ENCODE assay signal across 1 cellular context in the genomic region with DNA sequence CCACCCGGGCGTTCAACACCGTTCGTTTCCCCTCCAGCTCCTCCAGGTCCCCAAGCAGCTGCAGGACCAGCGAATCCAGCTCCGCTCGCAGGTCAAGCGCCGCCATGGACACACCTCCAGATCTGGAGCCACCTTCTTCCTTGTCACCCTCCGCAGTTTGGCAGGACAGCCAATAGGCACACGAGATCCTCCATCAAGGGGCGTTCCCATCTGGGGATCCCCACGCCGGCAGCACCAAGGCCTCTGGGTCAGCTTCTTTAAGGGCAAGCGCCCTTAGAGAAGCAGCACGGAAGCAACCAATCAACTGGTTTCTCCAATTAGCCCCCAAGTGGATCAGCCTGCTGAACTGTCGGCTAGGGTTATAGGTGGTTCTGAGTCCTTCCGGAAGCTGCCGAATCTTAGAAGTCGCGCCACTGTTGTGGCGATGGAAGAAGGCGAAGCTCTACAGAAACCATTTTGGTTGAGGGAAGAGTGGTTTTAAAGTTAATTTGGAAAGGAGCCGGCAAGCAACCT.
TF ChIP-seq lines count a peak whose summit lies in the region.

No MANE protein-coding gene starts in this region.

TF ChIP-seq in HepG2, 621 proteins besides CTCF, POLR2A, EP300 and RAD21 (continued from another document and continues in another):
- TF ChIP-seq, protein P1, sequence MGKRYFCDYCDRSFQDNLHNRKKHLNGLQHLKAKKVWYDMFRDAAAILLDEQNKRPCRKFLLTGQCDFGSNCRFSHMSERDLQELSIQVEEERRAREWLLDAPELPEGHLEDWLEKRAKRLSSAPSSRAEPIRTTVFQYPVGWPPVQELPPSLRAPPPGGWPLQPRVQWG (CRISPR knock-in tag; IDR thresholded peaks at IDR 0.05; ENCODE audit: borderline replicate concordance, low read depth), result no peak
- TF ChIP-seq AGO2 (optimal IDR thresholded peaks at IDR 0.05; ENCODE audit: low read depth, low read length) (peak; percentile 41), ISL2 (CRISPR knock-in tag; IDR thresholded peaks at IDR 0.05) (no peak), ZNF460 (CRISPR knock-in tag; IDR thresholded peaks at IDR 0.05; ENCODE audit: borderline replicate concordance) (no peak), ZNF441 (CRISPR knock-in tag; IDR thresholded peaks at IDR 0.05; ENCODE audit: borderline replicate concordance) (0 out of 2 replicates have a peak, but pooled peaks have one; percentile 67), IRF2 (CRISPR knock-in tag; IDR thresholded peaks at IDR 0.05) (peak; percentile 10; the same call in 1 of the 2 replicates), ZNF124 (CRISPR knock-in tag; IDR thresholded peaks at IDR 0.05) (0 out of 2 replicates have a peak, but pooled peaks have one; percentile 52), HDAC1 (CRISPR knock-in tag; IDR thresholded peaks at IDR 0.05) (peak; percentile 55), ZNF44 (CRISPR knock-in tag; IDR thresholded peaks at IDR 0.05) (no peak), SMARCC2 (IDR thresholded peaks at IDR 0.05) (no peak), ZNF644 (CRISPR knock-in tag; IDR thresholded peaks at IDR 0.05; ENCODE audit: low read depth) (no peak), GATA4 (IDR thresholded peaks at IDR 0.05; ENCODE audit: borderline replicate concordance, low read depth) (peak; percentile 67; the same call in 1 of the 2 replicates), FOXJ3 (CRISPR knock-in tag; IDR thresholded peaks at IDR 0.05; ENCODE audit: borderline replicate concordance) (no peak), HMG20B (CRISPR knock-in tag; conservative IDR thresholded peaks at IDR 0.05) (no peak; the same call in 1 of the 2 replicates), U2AF2 (IDR thresholded peaks at IDR 0.05; ENCODE audit: low read depth, low read length) (no peak), CC2D1A (CRISPR knock-in tag; IDR thresholded peaks at IDR 0.05) (peak; percentile 81; the same call in 1 of the 2 replicates), ELF1 (CRISPR knock-in tag; IDR thresholded peaks at IDR 0.05) (no peak; the same call in 1 of the 2 replicates), ZNF75D (CRISPR knock-in tag; IDR thresholded peaks at IDR 0.05; ENCODE audit: borderline replicate concordance) (no peak)
- TF ChIP-seq, protein P2, sequence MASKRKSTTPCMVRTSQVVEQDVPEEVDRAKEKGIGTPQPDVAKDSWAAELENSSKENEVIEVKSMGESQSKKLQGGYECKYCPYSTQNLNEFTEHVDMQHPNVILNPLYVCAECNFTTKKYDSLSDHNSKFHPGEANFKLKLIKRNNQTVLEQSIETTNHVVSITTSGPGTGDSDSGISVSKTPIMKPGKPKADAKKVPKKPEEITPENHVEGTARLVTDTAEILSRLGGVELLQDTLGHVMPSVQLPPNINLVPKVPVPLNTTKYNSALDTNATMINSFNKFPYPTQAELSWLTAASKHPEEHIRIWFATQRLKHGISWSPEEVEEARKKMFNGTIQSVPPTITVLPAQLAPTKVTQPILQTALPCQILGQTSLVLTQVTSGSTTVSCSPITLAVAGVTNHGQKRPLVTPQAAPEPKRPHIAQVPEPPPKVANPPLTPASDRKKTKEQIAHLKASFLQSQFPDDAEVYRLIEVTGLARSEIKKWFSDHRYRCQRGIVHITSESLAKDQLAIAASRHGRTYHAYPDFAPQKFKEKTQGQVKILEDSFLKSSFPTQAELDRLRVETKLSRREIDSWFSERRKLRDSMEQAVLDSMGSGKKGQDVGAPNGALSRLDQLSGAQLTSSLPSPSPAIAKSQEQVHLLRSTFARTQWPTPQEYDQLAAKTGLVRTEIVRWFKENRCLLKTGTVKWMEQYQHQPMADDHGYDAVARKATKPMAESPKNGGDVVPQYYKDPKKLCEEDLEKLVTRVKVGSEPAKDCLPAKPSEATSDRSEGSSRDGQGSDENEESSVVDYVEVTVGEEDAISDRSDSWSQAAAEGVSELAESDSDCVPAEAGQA (IDR thresholded peaks at IDR 0.05; ENCODE audit: low read depth), result peak; percentile 63
- TF ChIP-seq, protein P2 (CRISPR knock-in tag; IDR thresholded peaks at IDR 0.05; ENCODE audit: borderline replicate concordance), result no peak
- TF ChIP-seq, protein P3, sequence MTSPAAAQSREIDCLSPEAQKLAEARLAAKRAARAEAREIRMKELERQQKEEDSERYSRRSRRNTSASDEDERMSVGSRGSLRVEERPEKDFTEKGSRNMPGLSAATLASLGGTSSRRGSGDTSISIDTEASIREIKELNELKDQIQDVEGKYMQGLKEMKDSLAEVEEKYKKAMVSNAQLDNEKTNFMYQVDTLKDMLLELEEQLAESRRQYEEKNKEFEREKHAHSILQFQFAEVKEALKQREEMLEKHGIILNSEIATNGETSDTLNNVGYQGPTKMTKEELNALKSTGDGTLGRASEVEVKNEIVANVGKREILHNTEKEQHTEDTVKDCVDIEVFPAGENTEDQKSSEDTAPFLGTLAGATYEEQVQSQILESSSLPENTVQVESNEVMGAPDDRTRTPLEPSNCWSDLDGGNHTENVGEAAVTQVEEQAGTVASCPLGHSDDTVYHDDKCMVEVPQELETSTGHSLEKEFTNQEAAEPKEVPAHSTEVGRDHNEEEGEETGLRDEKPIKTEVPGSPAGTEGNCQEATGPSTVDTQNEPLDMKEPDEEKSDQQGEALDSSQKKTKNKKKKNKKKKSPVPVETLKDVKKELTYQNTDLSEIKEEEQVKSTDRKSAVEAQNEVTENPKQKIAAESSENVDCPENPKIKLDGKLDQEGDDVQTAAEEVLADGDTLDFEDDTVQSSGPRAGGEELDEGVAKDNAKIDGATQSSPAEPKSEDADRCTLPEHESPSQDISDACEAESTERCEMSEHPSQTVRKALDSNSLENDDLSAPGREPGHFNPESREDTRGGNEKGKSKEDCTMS (CRISPR knock-in tag; conservative IDR thresholded peaks at IDR 0.05), result no peak
- TF ChIP-seq, protein P4, sequence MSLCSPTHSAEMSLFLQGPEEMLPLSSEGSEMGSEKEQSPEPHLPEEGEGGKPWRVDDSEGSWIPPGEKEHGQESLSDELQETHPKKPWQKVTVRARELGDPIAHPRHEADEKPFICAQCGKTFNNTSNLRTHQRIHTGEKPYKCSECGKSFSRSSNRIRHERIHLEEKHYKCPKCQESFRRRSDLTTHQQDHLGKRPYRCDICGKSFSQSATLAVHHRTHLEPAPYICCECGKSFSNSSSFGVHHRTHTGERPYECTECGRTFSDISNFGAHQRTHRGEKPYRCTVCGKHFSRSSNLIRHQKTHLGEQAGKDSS (CRISPR knock-in tag; IDR thresholded peaks at IDR 0.05; ENCODE audit: borderline replicate concordance, low read depth), result no peak
- TF ChIP-seq, protein P5, sequence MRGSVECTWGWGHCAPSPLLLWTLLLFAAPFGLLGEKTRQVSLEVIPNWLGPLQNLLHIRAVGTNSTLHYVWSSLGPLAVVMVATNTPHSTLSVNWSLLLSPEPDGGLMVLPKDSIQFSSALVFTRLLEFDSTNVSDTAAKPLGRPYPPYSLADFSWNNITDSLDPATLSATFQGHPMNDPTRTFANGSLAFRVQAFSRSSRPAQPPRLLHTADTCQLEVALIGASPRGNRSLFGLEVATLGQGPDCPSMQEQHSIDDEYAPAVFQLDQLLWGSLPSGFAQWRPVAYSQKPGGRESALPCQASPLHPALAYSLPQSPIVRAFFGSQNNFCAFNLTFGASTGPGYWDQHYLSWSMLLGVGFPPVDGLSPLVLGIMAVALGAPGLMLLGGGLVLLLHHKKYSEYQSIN (CRISPR knock-in tag; IDR thresholded peaks at IDR 0.05; ENCODE audit: borderline replicate concordance), result no peak
- TF ChIP-seq, protein P6, sequence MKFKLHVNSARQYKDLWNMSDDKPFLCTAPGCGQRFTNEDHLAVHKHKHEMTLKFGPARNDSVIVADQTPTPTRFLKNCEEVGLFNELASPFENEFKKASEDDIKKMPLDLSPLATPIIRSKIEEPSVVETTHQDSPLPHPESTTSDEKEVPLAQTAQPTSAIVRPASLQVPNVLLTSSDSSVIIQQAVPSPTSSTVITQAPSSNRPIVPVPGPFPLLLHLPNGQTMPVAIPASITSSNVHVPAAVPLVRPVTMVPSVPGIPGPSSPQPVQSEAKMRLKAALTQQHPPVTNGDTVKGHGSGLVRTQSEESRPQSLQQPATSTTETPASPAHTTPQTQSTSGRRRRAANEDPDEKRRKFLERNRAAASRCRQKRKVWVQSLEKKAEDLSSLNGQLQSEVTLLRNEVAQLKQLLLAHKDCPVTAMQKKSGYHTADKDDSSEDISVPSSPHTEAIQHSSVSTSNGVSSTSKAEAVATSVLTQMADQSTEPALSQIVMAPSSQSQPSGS (CRISPR knock-in tag; IDR thresholded peaks at IDR 0.05), result peak; percentile 54; the same call in 1 of the 2 replicates
- TF ChIP-seq, protein P7, sequence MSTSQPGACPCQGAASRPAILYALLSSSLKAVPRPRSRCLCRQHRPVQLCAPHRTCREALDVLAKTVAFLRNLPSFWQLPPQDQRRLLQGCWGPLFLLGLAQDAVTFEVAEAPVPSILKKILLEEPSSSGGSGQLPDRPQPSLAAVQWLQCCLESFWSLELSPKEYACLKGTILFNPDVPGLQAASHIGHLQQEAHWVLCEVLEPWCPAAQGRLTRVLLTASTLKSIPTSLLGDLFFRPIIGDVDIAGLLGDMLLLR (CRISPR knock-in tag; IDR thresholded peaks at IDR 0.05), result no peak
- TF ChIP-seq, protein P8, sequence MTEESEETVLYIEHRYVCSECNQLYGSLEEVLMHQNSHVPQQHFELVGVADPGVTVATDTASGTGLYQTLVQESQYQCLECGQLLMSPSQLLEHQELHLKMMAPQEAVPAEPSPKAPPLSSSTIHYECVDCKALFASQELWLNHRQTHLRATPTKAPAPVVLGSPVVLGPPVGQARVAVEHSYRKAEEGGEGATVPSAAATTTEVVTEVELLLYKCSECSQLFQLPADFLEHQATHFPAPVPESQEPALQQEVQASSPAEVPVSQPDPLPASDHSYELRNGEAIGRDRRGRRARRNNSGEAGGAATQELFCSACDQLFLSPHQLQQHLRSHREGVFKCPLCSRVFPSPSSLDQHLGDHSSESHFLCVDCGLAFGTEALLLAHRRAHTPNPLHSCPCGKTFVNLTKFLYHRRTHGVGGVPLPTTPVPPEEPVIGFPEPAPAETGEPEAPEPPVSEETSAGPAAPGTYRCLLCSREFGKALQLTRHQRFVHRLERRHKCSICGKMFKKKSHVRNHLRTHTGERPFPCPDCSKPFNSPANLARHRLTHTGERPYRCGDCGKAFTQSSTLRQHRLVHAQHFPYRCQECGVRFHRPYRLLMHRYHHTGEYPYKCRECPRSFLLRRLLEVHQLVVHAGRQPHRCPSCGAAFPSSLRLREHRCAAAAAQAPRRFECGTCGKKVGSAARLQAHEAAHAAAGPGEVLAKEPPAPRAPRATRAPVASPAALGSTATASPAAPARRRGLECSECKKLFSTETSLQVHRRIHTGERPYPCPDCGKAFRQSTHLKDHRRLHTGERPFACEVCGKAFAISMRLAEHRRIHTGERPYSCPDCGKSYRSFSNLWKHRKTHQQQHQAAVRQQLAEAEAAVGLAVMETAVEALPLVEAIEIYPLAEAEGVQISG (CRISPR knock-in tag; IDR thresholded peaks at IDR 0.05), result no peak
- TF ChIP-seq, protein P9, sequence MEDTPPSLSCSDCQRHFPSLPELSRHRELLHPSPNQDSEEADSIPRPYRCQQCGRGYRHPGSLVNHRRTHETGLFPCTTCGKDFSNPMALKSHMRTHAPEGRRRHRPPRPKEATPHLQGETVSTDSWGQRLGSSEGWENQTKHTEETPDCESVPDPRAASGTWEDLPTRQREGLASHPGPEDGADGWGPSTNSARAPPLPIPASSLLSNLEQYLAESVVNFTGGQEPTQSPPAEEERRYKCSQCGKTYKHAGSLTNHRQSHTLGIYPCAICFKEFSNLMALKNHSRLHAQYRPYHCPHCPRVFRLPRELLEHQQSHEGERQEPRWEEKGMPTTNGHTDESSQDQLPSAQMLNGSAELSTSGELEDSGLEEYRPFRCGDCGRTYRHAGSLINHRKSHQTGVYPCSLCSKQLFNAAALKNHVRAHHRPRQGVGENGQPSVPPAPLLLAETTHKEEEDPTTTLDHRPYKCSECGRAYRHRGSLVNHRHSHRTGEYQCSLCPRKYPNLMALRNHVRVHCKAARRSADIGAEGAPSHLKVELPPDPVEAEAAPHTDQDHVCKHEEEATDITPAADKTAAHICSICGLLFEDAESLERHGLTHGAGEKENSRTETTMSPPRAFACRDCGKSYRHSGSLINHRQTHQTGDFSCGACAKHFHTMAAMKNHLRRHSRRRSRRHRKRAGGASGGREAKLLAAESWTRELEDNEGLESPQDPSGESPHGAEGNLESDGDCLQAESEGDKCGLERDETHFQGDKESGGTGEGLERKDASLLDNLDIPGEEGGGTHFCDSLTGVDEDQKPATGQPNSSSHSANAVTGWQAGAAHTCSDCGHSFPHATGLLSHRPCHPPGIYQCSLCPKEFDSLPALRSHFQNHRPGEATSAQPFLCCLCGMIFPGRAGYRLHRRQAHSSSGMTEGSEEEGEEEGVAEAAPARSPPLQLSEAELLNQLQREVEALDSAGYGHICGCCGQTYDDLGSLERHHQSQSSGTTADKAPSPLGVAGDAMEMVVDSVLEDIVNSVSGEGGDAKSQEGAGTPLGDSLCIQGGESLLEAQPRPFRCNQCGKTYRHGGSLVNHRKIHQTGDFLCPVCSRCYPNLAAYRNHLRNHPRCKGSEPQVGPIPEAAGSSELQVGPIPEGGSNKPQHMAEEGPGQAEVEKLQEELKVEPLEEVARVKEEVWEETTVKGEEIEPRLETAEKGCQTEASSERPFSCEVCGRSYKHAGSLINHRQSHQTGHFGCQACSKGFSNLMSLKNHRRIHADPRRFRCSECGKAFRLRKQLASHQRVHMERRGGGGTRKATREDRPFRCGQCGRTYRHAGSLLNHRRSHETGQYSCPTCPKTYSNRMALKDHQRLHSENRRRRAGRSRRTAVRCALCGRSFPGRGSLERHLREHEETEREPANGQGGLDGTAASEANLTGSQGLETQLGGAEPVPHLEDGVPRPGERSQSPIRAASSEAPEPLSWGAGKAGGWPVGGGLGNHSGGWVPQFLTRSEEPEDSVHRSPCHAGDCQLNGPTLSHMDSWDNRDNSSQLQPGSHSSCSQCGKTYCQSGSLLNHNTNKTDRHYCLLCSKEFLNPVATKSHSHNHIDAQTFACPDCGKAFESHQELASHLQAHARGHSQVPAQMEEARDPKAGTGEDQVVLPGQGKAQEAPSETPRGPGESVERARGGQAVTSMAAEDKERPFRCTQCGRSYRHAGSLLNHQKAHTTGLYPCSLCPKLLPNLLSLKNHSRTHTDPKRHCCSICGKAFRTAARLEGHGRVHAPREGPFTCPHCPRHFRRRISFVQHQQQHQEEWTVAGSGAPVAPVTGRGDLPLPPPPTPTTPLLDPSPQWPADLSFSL (CRISPR knock-in tag; IDR thresholded peaks at IDR 0.05), result no peak
